ENCODE assay signal across 8 cellular contexts in genomic region chr1:151008244-151009205, GRCh38. TPM values are rescaled to one million over a fixed set of nuclear protein-coding genes. Genes with fewer than 3 reads are reported as not detected.
DNase-seq lines count a peak whose midpoint lies in the region; ATAC-seq and FAIRE-seq lines count a peak whose summit lies in the region.

TSS of gene PRUNE1 (plus strand) at chr1:151008449. CDS start at chr1:151008633, 184 bp downstream.

- H3K9me3 Mint-ChIP-seq in immature natural killer cell, result no peaks in the 10 kb centered on the region

- DNase-seq in NCI-H446 (lab: John Stamatoyannopoulos, UW) (peak; percentile 96 to 98), caudate nucleus (lab: John Stamatoyannopoulos, UW) (peak; percentile 50 to 97 (median 91)), immature natural killer cell (peak; percentile 95 to 96 (median 95)), smooth muscle cell of the brain vasculature (ENCODE audit: low read depth, low spot score) (peak; percentile 92)
- DNase-seq in activated CD4-positive, CD25-positive, alpha-beta regulatory T cell (lab: John Stamatoyannopoulos, UW), result peak; percentile 87 to 94 (median 88)

- peaks cover 4 to 7% (median 5%) of the 10 kb centered on the region in 3 donors for H3K36me3 Mint-ChIP-seq in immature natural killer cell

- H3K27ac Mint-ChIP-seq in immature natural killer cell, result peak within 1 kb of the TSS; percentile 95 to 100 (median 98)

- FAIRE-seq in A204.1 (lab: Jason Lieb, UNC), result peak; percentile 44

- peak within 1 kb of the TSS; percentile 94 to 96 (median 95) for H3K4me3 Mint-ChIP-seq in immature natural killer cell

- peaks cover 11 to 14% (median 12%) of the 10 kb centered on the region in 3 donors for H3K27me3 Mint-ChIP-seq in immature natural killer cell (ENCODE audit: low read depth in 3 of 3)

- peak within 1 kb of the TSS; percentile 98 for H3K27ac ChIP-seq in caudate nucleus (ENCODE audit: low read depth, low read length)

- ATAC-seq in GM18868 (IDR thresholded peaks at IDR 0.05; ENCODE audit: unreplicated experiment) (peak; percentile 72), HG03280 (IDR thresholded peaks at IDR 0.05; ENCODE audit: unreplicated experiment) (peak; percentile 85)

- peaks cover 65 to 77% of the 10 kb centered on the region in 2 donors for H3K4me1 Mint-ChIP-seq in immature natural killer cell

RNA-seq across cellular contexts. Expression of gene PRUNE1, which starts in this region (rescaled TPM):
- 10 to 100 TPM; 35.6 to 53.3 (median 40.1) TPM for polyA plus RNA-seq in immature natural killer cell

Comparison
In these comparisons a context has a peak if more than half of its experiments do, and no peak if none do; other contexts are left out.
1. Peak in every context shown above with its lines: DNase-seq, ATAC-seq and H3K27ac ChIP-seq.